In genomic region chr2:18976112-18976961, GRCh38 we compare ENCODE assay signal across 8 cellular contexts.
DNase-seq lines count a peak whose midpoint lies in the region; ATAC-seq and TF ChIP-seq lines count a peak whose summit lies in the region.

No MANE protein-coding gene starts in this region.

- TF ChIP-seq POLR2A in NB4 (IDR thresholded peaks at IDR 0.05; ENCODE audit: extremely low read depth, insufficient read length) (no peak), spleen (IDR thresholded peaks at IDR 0.05) (no peak)

- ATAC-seq in DND-41 (ENCODE audit: insufficient read depth, low read depth) (0 out of 3 replicates have a peak, but pooled peaks have one; percentile 29), GM21825 (IDR thresholded peaks at IDR 0.05; ENCODE audit: unreplicated experiment) (peak; percentile 83)

- no peaks in the 10 kb centered on the region for H4K20me1 ChIP-seq in DND-41 (ENCODE audit: insufficient read depth, low read length)

- H3K9ac ChIP-seq in DND-41 (ENCODE audit: low read depth, low read length) = no peak overlapping the region

- intact Hi-C loops in spleen (cut with DNase I; ENCODE audit: low total_unique reads) = no loop called here

- H3K9me3 ChIP-seq in DND-41 (ENCODE audit: insufficient read depth, low read length, severe bottlenecking) (no peaks in the 10 kb centered on the region), spleen (no peaks in the 10 kb centered on the region)

- no peaks in the 10 kb centered on the region for H3K36me3 ChIP-seq in DND-41 (ENCODE audit: insufficient read depth, low read length)
- H3K36me3 ChIP-seq in spleen = no peaks in the 10 kb centered on the region

- H3K4me1 ChIP-seq in DND-41 (ENCODE audit: insufficient read depth, low read length) (no peaks in the 10 kb centered on the region), spleen (peaks cover 0 to 10% (median 3%) of the 10 kb centered on the region in 6 donors)

- DNase-seq in DND-41 (no peak), NB4 (ENCODE audit: low read depth) (peak; percentile 80), fibroblast of pulmonary artery (ENCODE audit: low read depth) (peak; percentile 78), stromal cell of bone marrow (ENCODE audit: low read depth) (peak; percentile 83), GDM1 (lab: John Stamatoyannopoulos, UW) (no peak), spleen (no peak), NCI-H524 treated with DMSO at 0.1 percent for 48 hours (lab: John Stamatoyannopoulos, UW) (no peak)

- H3K27me3 ChIP-seq in DND-41 (ENCODE audit: insufficient read depth, low read length, poor library complexity) (no peaks in the 10 kb centered on the region), spleen (replicated peaks in 1 of 7) (no peaks in the 10 kb centered on the region)

- WGBS in spleen, 5 donors = 61 to 73% (median 66%) methylated on average over 14 of the region's 14 CpGs

- no peak overlapping the region for H3K4me2 ChIP-seq in DND-41 (ENCODE audit: insufficient read depth, low read length)

- TF ChIP-seq CTCF in DND-41 (IDR thresholded peaks at IDR 0.05; ENCODE audit: borderline replicate concordance, extremely low read depth, low read length, poor library complexity, severe bottlenecking) (no peak), NB4 (IDR thresholded peaks at IDR 0.05; ENCODE audit: low read depth, low read length) (no peak), fibroblast of pulmonary artery (IDR thresholded peaks at IDR 0.05; ENCODE audit: low read length, missing control alignments) (no peak), spleen (IDR thresholded peaks at IDR 0.05 in 8 of 11, conservative IDR thresholded peaks at IDR 0.05 in 3 of 11) (no peak)

- no peak overlapping the region for H3K27ac ChIP-seq in DND-41 (ENCODE audit: low read length)
- H3K27ac ChIP-seq in spleen = no peak overlapping the region

- no peak overlapping the region for H2AFZ ChIP-seq in DND-41 (ENCODE audit: low read depth, low read length)

- no peaks in the 10 kb centered on the region for H3K79me2 ChIP-seq in DND-41 (ENCODE audit: insufficient read depth, low read length)

- H3K4me3 ChIP-seq in DND-41 (ENCODE audit: low read depth in 1 of 2, low read length in 2 of 2) (no peak overlapping the region), NB4 (ENCODE audit: low read depth, low read length) (no peak overlapping the region), fibroblast of pulmonary artery (replicated peaks; ENCODE audit: low read depth, low read length) (no peak overlapping the region), spleen (no peak overlapping the region)

Comparison
In these comparisons a context has a peak if more than half of its experiments do, and no peak if none do; other contexts are left out.
1. DNase-seq: peak in NB4 (single experiment), fibroblast of pulmonary artery (single experiment) and stromal cell of bone marrow (single experiment); none in DND-41 (single experiment), GDM1 (single experiment), spleen (single experiment) and NCI-H524 treated with DMSO at 0.1 percent for 48 hours (single experiment).